10 cellular contexts compared by ENCODE assay signal in the genomic region with DNA sequence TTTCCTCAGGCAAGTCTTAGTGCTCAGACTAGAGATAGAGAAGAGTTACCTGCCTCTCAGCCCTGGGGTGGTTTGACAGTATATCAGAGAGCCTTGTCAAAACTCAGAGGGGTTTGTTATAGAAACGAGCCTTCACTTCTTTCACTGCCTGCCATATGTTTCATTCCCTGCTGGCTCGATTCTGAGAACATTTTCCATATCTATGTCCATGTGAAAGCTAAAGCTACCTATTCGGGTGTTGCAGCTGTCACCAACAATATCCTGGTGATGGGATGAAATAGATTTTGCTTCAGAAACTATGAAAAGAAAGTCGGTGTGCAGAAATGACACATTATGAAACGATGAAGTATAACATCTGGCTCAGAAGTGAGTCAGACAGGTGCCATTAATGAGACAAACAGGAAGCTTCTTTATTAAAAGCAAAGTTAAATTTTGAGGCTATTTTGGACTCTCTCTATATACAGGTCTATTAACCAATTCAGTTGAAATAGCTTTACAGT. TPM values are rescaled to one million over a fixed set of nuclear protein-coding genes. Genes with fewer than 3 reads are reported as not detected.
DNase-seq lines count a peak whose midpoint lies in the region; ATAC-seq and TF ChIP-seq lines count a peak whose summit lies in the region.
"Had no signal": no experiment of that assay in that cellular context is flagged by ENCODE, and none has a peak within 500 bp of the region (broad histone marks: within the 10 kb centered on the region; RNA-seq: fewer than 3 reads in every experiment).

No MANE protein-coding gene starts in this region.

- no peak for TF ChIP-seq CTCF in testis (IDR thresholded peaks at IDR 0.05)

- H3K27me3 ChIP-seq in testis: no peaks in the 10 kb centered on the region

- peaks cover 40% of the 10 kb centered on the region for H3K4me1 Mint-ChIP-seq in activated T-helper 1 cell treated with anti-CD3 and anti-CD28 coated beads, Interleukin-12 subunit alpha, Interleukin-12 subunit beta, Interleukin-2, Interleukin-4 antibody, amounts not matched to agents 30 ng/mL and 10 ng/mL and 1 ng/mL, durations not matched to agents 14 hours and 24 hours and 36 hours (ENCODE audit: low read depth)

- no peaks in the 10 kb centered on the region for H3K9me3 ChIP-seq in testis

- no peak overlapping the region for H3K27ac ChIP-seq in testis

- DNase-seq in activated T-helper 1 cell treated with anti-CD3 and anti-CD28 coated beads, Interleukin-12 subunit alpha, Interleukin-12 subunit beta, Interleukin-2, Interleukin-4 antibody, amounts not matched to agents 30 ng/mL and 10 ng/mL and 1 ng/mL, durations not matched to agents 14 hours and 24 hours and 36 hours (ENCODE audit: low spot score): no peak
- DNase-seq in NCI-H345 treated with DMSO at 0.1 percent for 48 hours (lab: John Stamatoyannopoulos, UW; ENCODE audit: unreplicated experiment) (no peak), NCI-H1105 treated with DMSO at 0.1 percent for 48 hours (lab: John Stamatoyannopoulos, UW) (no peak), testis (no peak), NCI-H1436 treated with DMSO at 0.1 percent for 48 hours (lab: John Stamatoyannopoulos, UW) (no peak)
- DNase-seq: stimulated activated CD4-positive, alpha-beta T cell treated with anti-CD3 and anti-CD28 coated beads, Interleukin-2, amount 100 ng/mL, for 24 hours had no signal

- H3K9me3 Mint-ChIP-seq in activated T-helper 1 cell treated with anti-CD3 and anti-CD28 coated beads, Interleukin-12 subunit alpha, Interleukin-12 subunit beta, Interleukin-2, Interleukin-4 antibody, amounts not matched to agents 30 ng/mL and 10 ng/mL and 1 ng/mL, durations not matched to agents 14 hours and 24 hours and 36 hours: peaks cover 5% of the 10 kb centered on the region

- H3K27ac Mint-ChIP-seq in activated T-helper 1 cell treated with anti-CD3 and anti-CD28 coated beads, Interleukin-12 subunit alpha, Interleukin-12 subunit beta, Interleukin-2, Interleukin-4 antibody, amounts not matched to agents 30 ng/mL and 10 ng/mL and 1 ng/mL, durations not matched to agents 14 hours and 24 hours and 36 hours: peak overlapping the region; percentile 66

- ATAC-seq in GM18511 (IDR thresholded peaks at IDR 0.05; ENCODE audit: unreplicated experiment) (peak; percentile 93), GM21360 (IDR thresholded peaks at IDR 0.05; ENCODE audit: unreplicated experiment) (peak; percentile 95), HG03135 (IDR thresholded peaks at IDR 0.05; ENCODE audit: unreplicated experiment) (peak; percentile 92)

- H3K4me1 ChIP-seq in testis: no peaks in the 10 kb centered on the region

- peaks cover 6% of the 10 kb centered on the region for H3K36me3 Mint-ChIP-seq in activated T-helper 1 cell treated with anti-CD3 and anti-CD28 coated beads, Interleukin-12 subunit alpha, Interleukin-12 subunit beta, Interleukin-2, Interleukin-4 antibody, amounts not matched to agents 30 ng/mL and 10 ng/mL and 1 ng/mL, durations not matched to agents 14 hours and 24 hours and 36 hours (ENCODE audit: low read depth)

- no peak for TF ChIP-seq POLR2A in testis (IDR thresholded peaks at IDR 0.05)

- H3K36me3 ChIP-seq in testis (ENCODE audit: low read depth, missing control alignments): no peaks in the 10 kb centered on the region

- WGBS in testis, 2 donors: 71 to 77% methylated on average over 5 of the region's 5 CpGs

- no peaks in the 10 kb centered on the region for H3K27me3 Mint-ChIP-seq in activated T-helper 1 cell treated with anti-CD3 and anti-CD28 coated beads, Interleukin-12 subunit alpha, Interleukin-12 subunit beta, Interleukin-2, Interleukin-4 antibody, amounts not matched to agents 30 ng/mL and 10 ng/mL and 1 ng/mL, durations not matched to agents 14 hours and 24 hours and 36 hours (ENCODE audit: insufficient read depth)

- peak overlapping the region; percentile 46 for H3K4me3 Mint-ChIP-seq in activated T-helper 1 cell treated with anti-CD3 and anti-CD28 coated beads, Interleukin-12 subunit alpha, Interleukin-12 subunit beta, Interleukin-2, Interleukin-4 antibody, amounts not matched to agents 30 ng/mL and 10 ng/mL and 1 ng/mL, durations not matched to agents 14 hours and 24 hours and 36 hours

- no peak overlapping the region for H3K4me3 ChIP-seq in testis
- H3K4me3 ChIP-seq: lung had no signal

- intact Hi-C loops in activated T-helper 1 cell treated with anti-CD3 and anti-CD28 coated beads, Interleukin-12 subunit alpha, Interleukin-12 subunit beta, Interleukin-2, Interleukin-4 antibody, amounts not matched to agents 30 ng/mL and 10 ng/mL and 1 ng/mL, durations not matched to agents 14 hours and 24 hours and 36 hours (cut with micrococcal nuclease): loop anchor here (1.0 to 2.0 kb wide), 4 partner anchors 13 to 33 kb away; no protein-coding TSS in a partner anchor
- intact Hi-C loops in testis (cut with DNase I; ENCODE audit: low total_unique reads): no loop called here

RNA-seq across cellular contexts. Expression of a gene that starts 56.1 kb away (rescaled TPM):
- total RNA-seq in activated T-helper 1 cell treated with anti-CD3 and anti-CD28 coated beads, Interleukin-12 subunit alpha, Interleukin-12 subunit beta, Interleukin-2, Interleukin-4 antibody, amounts not matched to agents 30 ng/mL and 10 ng/mL and 1 ng/mL, durations not matched to agents 14 hours and 24 hours and 36 hours: 136 and 141 TPM in 2 replicates
- 10 to 100 TPM; 52.8 to 63.6 TPM for total RNA-seq in testis
- polyA plus RNA-seq in testis (ENCODE audit: insufficient read depth, low read depth, low replicate concordance): 34.7 TPM
